8 cellular contexts compared by ENCODE assay signal in genomic region chr17:75034236-75034908, GRCh38. TPM values are rescaled to one million over a fixed set of nuclear protein-coding genes. Genes with fewer than 3 reads are reported as not detected.
DNase-seq lines count a peak whose midpoint lies in the region; ATAC-seq, FAIRE-seq and TF ChIP-seq lines count a peak whose summit lies in the region.

No MANE protein-coding gene starts in this region.

- peak overlapping the region; percentile 87 for H3K27ac ChIP-seq in BLaER1

- H3K4me3 ChIP-seq in BLaER1 (peak overlapping the region; percentile 75), NT2/D1 (ENCODE audit: insufficient read length, low read depth) (peak overlapping the region; percentile 85)

- peak overlapping the region; percentile 96 for H3K4me3 Mint-ChIP-seq in endothelial cell (ENCODE audit: unreplicated experiment)
- H3K4me3 Mint-ChIP-seq in mesothelial cell of epicardium = peak overlapping the region; percentile 98

- peak; percentile 88 for FAIRE-seq in HTR-8/SVneo (lab: Jason Lieb, UNC)

- H3K4me1 Mint-ChIP-seq in endothelial cell (ENCODE audit: unreplicated experiment) = peaks cover 2% of the 10 kb centered on the region
- H3K4me1 Mint-ChIP-seq in mesothelial cell of epicardium = peaks cover 16% of the 10 kb centered on the region

- H3K9me3 ChIP-seq in BLaER1 = peaks cover 22% of the 10 kb centered on the region
- peaks cover 22% of the 10 kb centered on the region for H3K9me3 ChIP-seq in NT2/D1 (ENCODE audit: insufficient read depth, low read length)

- no peak for TF ChIP-seq CTCF in endothelial cell (IDR thresholded peaks at IDR 0.05; ENCODE audit: unreplicated experiment)
- TF ChIP-seq CTCF in mesothelial cell of epicardium (IDR thresholded peaks at IDR 0.05; ENCODE audit: unreplicated experiment) = no peak

- H3K4me1 ChIP-seq in BLaER1 (peaks cover 39% of the 10 kb centered on the region), NT2/D1 (ENCODE audit: insufficient read depth, insufficient read length) (peaks cover 9% of the 10 kb centered on the region)

- H4K20me1 ChIP-seq in BLaER1 = no peaks in the 10 kb centered on the region

- peak overlapping the region; percentile 79 for H3K4me2 ChIP-seq in BLaER1

- ATAC-seq in GM19463 (IDR thresholded peaks at IDR 0.05; ENCODE audit: unreplicated experiment) = peak; percentile 50

- H3K9me3 Mint-ChIP-seq in endothelial cell (ENCODE audit: unreplicated experiment) (peaks cover 5% of the 10 kb centered on the region), mesothelial cell of epicardium (peaks cover 11% of the 10 kb centered on the region)

- H3K9ac ChIP-seq in BLaER1 = peak overlapping the region; percentile 89
- peak overlapping the region; percentile 91 for H3K9ac ChIP-seq in NT2/D1 (ENCODE audit: insufficient read length, low read depth)

- H3K36me3 ChIP-seq in BLaER1 (peaks cover 22% of the 10 kb centered on the region), NT2/D1 (ENCODE audit: insufficient read depth, insufficient read length, low read length) (peaks cover 25% of the 10 kb centered on the region)

- H3K27me3 ChIP-seq in BLaER1 (peaks cover 39% of the 10 kb centered on the region), NT2/D1 (ENCODE audit: insufficient read depth, insufficient read length) (no peaks in the 10 kb centered on the region)

- H3K27me3 Mint-ChIP-seq in endothelial cell (ENCODE audit: unreplicated experiment) (peaks cover 33% of the 10 kb centered on the region), mesothelial cell of epicardium (ENCODE audit: low read depth) (no peaks in the 10 kb centered on the region)

- peak; percentile 85 for DNase-seq in HTR-8/SVneo (ENCODE audit: insufficient read length, low spot score)
- peak; percentile 76 for DNase-seq in NT2/D1 (ENCODE audit: low read depth, low spot score)
- peak; percentile 80 for DNase-seq in activated CD8-positive, alpha-beta memory T cell treated with anti-CD3 and anti-CD28 coated beads, Interleukin-2, amount 50 U/mL, for 4 hours
- DNase-seq in endothelial cell (ENCODE audit: low spot score) = peak; percentile 94
- DNase-seq in mesothelial cell of epicardium (ENCODE audit: low spot score in 2 of 2, unreplicated experiment in 2 of 2) = peak; percentile 71 to 92
- peak; percentile 64 for DNase-seq in stimulated activated CD8-positive, alpha-beta memory T cell treated with anti-CD3 and anti-CD28 coated beads, Interleukin-12 subunit alpha, Interleukin-12 subunit beta, amount 100 ng/mL, for 4 hours (ENCODE audit: low read depth)

- H3K36me3 Mint-ChIP-seq in endothelial cell (ENCODE audit: low read depth, unreplicated experiment) (peaks cover 20% of the 10 kb centered on the region), mesothelial cell of epicardium (peaks cover 9% of the 10 kb centered on the region)

- H3K27ac Mint-ChIP-seq in endothelial cell (ENCODE audit: unreplicated experiment) = peak overlapping the region; percentile 94
- H3K27ac Mint-ChIP-seq in mesothelial cell of epicardium = peak overlapping the region; percentile 99

RNA-seq across cellular contexts. Expression of gene ATP5PD, which starts 12.4 kb away (rescaled TPM):
- total RNA-seq in endothelial cell (ENCODE audit: unreplicated experiment) (179 TPM), mesothelial cell of epicardium (153 to 161 TPM (median 153 TPM) in 3 replicates)

RNA-seq across cellular contexts. Expression of gene KCTD2, which starts 12.7 kb away (rescaled TPM):
- total RNA-seq in endothelial cell (ENCODE audit: unreplicated experiment) (33.5 TPM), mesothelial cell of epicardium (24.1 to 26.4 TPM (median 26.1 TPM) in 3 replicates)

RNA-seq across cellular contexts. Expression of gene MRPL58, which starts 21.9 kb away (rescaled TPM):
- total RNA-seq in endothelial cell (ENCODE audit: unreplicated experiment) (16.2 TPM), mesothelial cell of epicardium (18.3 to 22.6 TPM (median 20.7 TPM) in 3 replicates)

RNA-seq across cellular contexts. Expression of gene CDR2L, which starts 46.9 kb away (rescaled TPM):
- total RNA-seq in endothelial cell (ENCODE audit: unreplicated experiment) (33.2 TPM), mesothelial cell of epicardium (22.6 to 23.1 TPM (median 22.8 TPM) in 3 replicates)

RNA-seq across cellular contexts. Expression of gene SLC16A5, which starts 53.4 kb away (rescaled TPM):
- total RNA-seq in endothelial cell (ENCODE audit: unreplicated experiment) (50.9 TPM), mesothelial cell of epicardium (46.4 to 49.5 TPM (median 46.9 TPM) in 3 replicates)

Comparison
In these comparisons a context has a peak if more than half of its experiments do, and no peak if none do; other contexts are left out.
1. Peak in every context shown above with its lines: DNase-seq, ATAC-seq, H3K4me3 ChIP-seq and H3K27ac ChIP-seq.